Comparison of ENCODE assay signal across 21 cellular contexts in genomic region chr6:140478631-140479030, GRCh38.
"Had no signal": no experiment of that assay in that cellular context is flagged by ENCODE, and none has a peak within 500 bp of the region (broad histone marks: within the 10 kb centered on the region; RNA-seq: fewer than 3 reads in every experiment).

No MANE protein-coding gene starts in this region.

- H3K27ac Mint-ChIP-seq: activated B cell treated with CpG ODN at 0.5 μM for 24 hours; activated CD4-positive, alpha-beta T cell treated with anti-CD3 and anti-CD28 coated beads, Interleukin-2, amount 10 ng/mL, durations not matched to agents 24 days and 14 days; activated naive CD4-positive, alpha-beta T cell treated with anti-CD3 and anti-CD28 coated beads for 36 hours; activated naive CD8-positive, alpha-beta T cell; T-helper 17 cell had no signal

- ATAC-seq: activated T-cell treated with anti-CD3 and anti-CD28 coated beads, Interleukin-2, amount 50 U/mL, for 4 hours; T-helper 17 cell had no signal

- DNase-seq: activated B cell treated with CpG ODN at 0.5 μM for 24 hours; activated CD4-positive, alpha-beta T cell treated with anti-CD3 and anti-CD28 coated beads for 1 hour; activated CD4-positive, alpha-beta T cell treated with anti-CD3 and anti-CD28 coated beads, Interleukin-2, amount 10 ng/mL, durations not matched to agents 24 days and 14 days; activated CD4-positive, alpha-beta T cell treated with anti-CD3 and anti-CD28 coated beads, Interleukin-2, amount 50 U/mL, for 48 hours; activated CD8-positive, alpha-beta memory T cell treated with anti-CD3 and anti-CD28 coated beads for 24 hours; activated effector memory CD4-positive, alpha-beta T cell treated with anti-CD3 and anti-CD28 coated beads, Interleukin-2, amount 50 U/mL, for 16 hours; activated naive CD4-positive, alpha-beta T cell treated with anti-CD3 and anti-CD28 coated beads for 36 hours; activated T-cell treated with anti-CD3 and anti-CD28 coated beads, Interleukin-2, amount 50 U/mL, for 4 hours; brain microvascular endothelial cell; NCI-H1105 treated with DMSO at 0.1 percent for 48 hours; NCI-H146; NCI-H187 treated with DMSO at 0.1 percent for 48 hours; NCI-H2081 treated with DMSO at 0.1 percent for 48 hours; NCI-H446; NCI-H524; Peyer's patch; SHP77 treated with DMSO at 0.1 percent for 48 hours; T-helper 17 cell; T-helper 9 cell had no signal

- H3K4me1 Mint-ChIP-seq: activated B cell treated with CpG ODN at 0.5 μM for 24 hours; activated CD4-positive, alpha-beta T cell treated with anti-CD3 and anti-CD28 coated beads, Interleukin-2, amount 10 ng/mL, durations not matched to agents 24 days and 14 days; T-helper 17 cell had no signal

- H3K36me3 ChIP-seq: brain microvascular endothelial cell, cardiac muscle cell, Peyer's patch had no signal

- H3K4me3 Mint-ChIP-seq: activated B cell treated with CpG ODN at 0.5 μM for 24 hours; activated CD4-positive, alpha-beta T cell treated with anti-CD3 and anti-CD28 coated beads, Interleukin-2, amount 10 ng/mL, durations not matched to agents 24 days and 14 days; activated naive CD4-positive, alpha-beta T cell treated with anti-CD3 and anti-CD28 coated beads for 36 hours; activated naive CD8-positive, alpha-beta T cell; activated T-cell treated with anti-CD3 and anti-CD28 coated beads, Interleukin-2, amount 50 U/mL, for 4 hours; T-helper 17 cell had no signal

- H3K4me3 ChIP-seq: cardiac muscle cell, Peyer's patch had no signal

- H3K27me3 ChIP-seq: brain microvascular endothelial cell, cardiac muscle cell, Peyer's patch had no signal

- H3K27me3 Mint-ChIP-seq: activated B cell treated with CpG ODN at 0.5 μM for 24 hours; activated CD4-positive, alpha-beta T cell treated with anti-CD3 and anti-CD28 coated beads, Interleukin-2, amount 10 ng/mL, durations not matched to agents 24 days and 14 days; activated naive CD8-positive, alpha-beta T cell had no signal

- H3K9me3 Mint-ChIP-seq: activated B cell treated with CpG ODN at 0.5 μM for 24 hours; activated CD4-positive, alpha-beta T cell treated with anti-CD3 and anti-CD28 coated beads, Interleukin-2, amount 10 ng/mL, durations not matched to agents 24 days and 14 days; activated naive CD4-positive, alpha-beta T cell treated with anti-CD3 and anti-CD28 coated beads for 36 hours; activated T-cell treated with anti-CD3 and anti-CD28 coated beads, Interleukin-2, amount 50 U/mL, for 4 hours had no signal

- H3K36me3 Mint-ChIP-seq: activated naive CD8-positive, alpha-beta T cell had no signal
